In the genomic region with DNA sequence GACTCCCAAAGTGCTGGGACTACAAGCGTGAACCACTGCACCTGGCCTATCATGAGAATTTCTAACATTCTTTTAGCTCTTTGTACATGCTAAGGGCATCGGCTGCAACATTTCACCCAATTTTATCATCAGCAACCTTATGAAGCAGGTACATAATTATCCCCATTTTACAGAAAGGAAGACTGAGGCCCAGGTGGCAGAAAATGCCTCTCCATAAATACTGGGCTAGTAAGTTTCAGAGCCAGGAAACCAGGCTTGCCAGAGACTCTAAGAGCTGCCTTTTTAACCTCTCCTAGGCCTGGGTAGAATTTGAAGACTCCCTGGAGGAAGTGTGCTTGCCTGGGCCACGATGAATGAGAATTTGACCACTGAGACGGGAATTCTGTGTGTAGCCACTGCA, we compare ENCODE assay signal across 20 cellular contexts. TPM values are rescaled to one million over a fixed set of nuclear protein-coding genes. Genes with fewer than 3 reads are reported as not detected.
DNase-seq lines count a peak whose midpoint lies in the region; ATAC-seq, FAIRE-seq and TF ChIP-seq lines count a peak whose summit lies in the region.
"Had no signal": no experiment of that assay in that cellular context is flagged by ENCODE, and none has a peak within 500 bp of the region (broad histone marks: within the 10 kb centered on the region; RNA-seq: fewer than 3 reads in every experiment).

No MANE protein-coding gene starts in this region.

- POLR2A ChIA-PET in activated CD4-positive, alpha-beta T cell treated with anti-CD3 and anti-CD28 coated beads for 36 hours (lab: Charles Lee) = interaction anchor here (0.6 kb wide), 1 partner anchor 127 kb away, joined by 3 read pairs; no protein-coding TSS in a partner anchor
- POLR2A ChIA-PET in K562 (lab: Yijun Ruan, JAX) = no interaction called here

- peaks cover 41% of the 10 kb centered on the region; the same call in 2 of the 3 replicates for H3K36me3 ChIP-seq in K562 (ENCODE audit: control insufficient read depth, insufficient read depth, low read length)
- peaks cover 25% of the 10 kb centered on the region for H3K36me3 ChIP-seq in osteoblast (ENCODE audit: insufficient read depth, low read length)

- H3K4me3 ChIP-seq in K562 = no peak overlapping the region
- H3K4me3 ChIP-seq in osteoblast (ENCODE audit: insufficient read depth, low read length) = no peak overlapping the region
- H3K4me3 ChIP-seq: ascending aorta, hepatocyte, sigmoid colon had no signal

- no peak for FAIRE-seq in K562 (lab: Jason Lieb, UNC)

- H3K4me2 ChIP-seq in K562 (ENCODE audit: insufficient read depth, low read length) (no peak overlapping the region), osteoblast (ENCODE audit: insufficient read depth, low read length) (peak overlapping the region; percentile 71)
- H3K4me2 ChIP-seq: hepatocyte had no signal

- TF ChIP-seq POLR2A in K562 (conservative IDR thresholded peaks at IDR 0.05) = no peak

- H3K36me3 Mint-ChIP-seq in activated CD4-positive, alpha-beta T cell treated with anti-CD3 and anti-CD28 coated beads, Interleukin-2, amount 10 ng/mL, durations not matched to agents 24 days and 14 days (ENCODE audit: low read depth) = peaks cover 6% of the 10 kb centered on the region
- peaks cover 1% of the 10 kb centered on the region for H3K36me3 Mint-ChIP-seq in activated CD4-positive, alpha-beta T cell treated with anti-CD3 and anti-CD28 coated beads for 36 hours (ENCODE audit: low read depth)

- H3K79me2 ChIP-seq in K562 (ENCODE audit: control insufficient read depth, insufficient read depth, low read length) = peaks cover 18% of the 10 kb centered on the region
- H3K79me2 ChIP-seq in osteoblast (ENCODE audit: insufficient read depth, low read length) = peaks cover 30% of the 10 kb centered on the region

- no TSS peak for BruUV-seq in K562 (replicated peaks; lab: Mats Ljungman, UMichigan)

- no peaks in the 10 kb centered on the region for H3K9me3 Mint-ChIP-seq in activated CD4-positive, alpha-beta T cell treated with anti-CD3 and anti-CD28 coated beads, Interleukin-2, amount 10 ng/mL, durations not matched to agents 24 days and 14 days
- no peaks in the 10 kb centered on the region for H3K9me3 Mint-ChIP-seq in activated CD4-positive, alpha-beta T cell treated with anti-CD3 and anti-CD28 coated beads for 36 hours (ENCODE audit: low read depth)
- H3K9me3 Mint-ChIP-seq: mesothelial cell of epicardium had no signal

- H3K4me3 Mint-ChIP-seq in activated CD4-positive, alpha-beta T cell treated with anti-CD3 and anti-CD28 coated beads, Interleukin-2, amount 10 ng/mL, durations not matched to agents 24 days and 14 days = peak overlapping the region; percentile 4
- H3K4me3 Mint-ChIP-seq in activated CD4-positive, alpha-beta T cell treated with anti-CD3 and anti-CD28 coated beads for 36 hours = no peak overlapping the region

- 92% methylated on average over 4 of the region's 4 CpGs for WGBS in K562 (ENCODE audit: insufficient coverage, low coverage, missing lambda C conversion rate)

- H3K27ac ChIP-seq in K562 (ENCODE audit: extremely low read depth, low read depth, low read length) = no peak overlapping the region
- no peak overlapping the region for H3K27ac ChIP-seq in osteoblast (ENCODE audit: low read depth, low read length)
- H3K27ac ChIP-seq: ascending aorta, hepatocyte, sigmoid colon had no signal

- TF ChIP-seq EP300 in K562 (IDR thresholded peaks at IDR 0.05; ENCODE audit: low read length) = no peak

- H3K27me3 Mint-ChIP-seq in activated CD4-positive, alpha-beta T cell treated with anti-CD3 and anti-CD28 coated beads, Interleukin-2, amount 10 ng/mL, durations not matched to agents 24 days and 14 days = no peaks in the 10 kb centered on the region
- no peaks in the 10 kb centered on the region for H3K27me3 Mint-ChIP-seq in activated CD4-positive, alpha-beta T cell treated with anti-CD3 and anti-CD28 coated beads for 36 hours

- H4K20me1 ChIP-seq in K562 (replicated peaks; ENCODE audit: control insufficient read depth, insufficient read depth, low read length) = no peaks in the 10 kb centered on the region
- H4K20me1 ChIP-seq in osteoblast (ENCODE audit: insufficient read depth, low read length) = no peaks in the 10 kb centered on the region

- H2AFZ ChIP-seq in K562 (ENCODE audit: low read depth, low read length) = no peak overlapping the region
- no peak overlapping the region for H2AFZ ChIP-seq in osteoblast (ENCODE audit: low read length)
- H2AFZ ChIP-seq: hepatocyte had no signal

- DNase-seq in activated CD4-positive, alpha-beta T cell treated with anti-CD3 and anti-CD28 coated beads, Interleukin-2, amount 10 ng/mL, durations not matched to agents 24 days and 14 days = no peak
- no peak for DNase-seq in activated CD4-positive, alpha-beta T cell treated with anti-CD3 and anti-CD28 coated beads for 36 hours
- DNase-seq in K562 (ENCODE audit: extremely low read depth in 1 of 4, low spot score in 3 of 4) (no peak), osteoblast (ENCODE audit: insufficient read length, low spot score, missing footprints) (peak; percentile 49), NCI-H446 treated with DMSO at 0.1 percent for 48 hours (lab: John Stamatoyannopoulos, UW) (no peak), NCI-H226 (no peak)
- DNase-seq: ACHN; activated CD4-positive, alpha-beta T cell treated with anti-CD3 and anti-CD28 coated beads for 1 hour; DMS79 treated with DMSO at 0.1 percent for 48 hours; GOT3; MV-4-11; NCI-H2029; NCI-H510A treated with DMSO at 0.1 percent for 48 hours; sigmoid colon; stimulated activated CD4-positive, alpha-beta T cell treated with anti-CD3 and anti-CD28 coated beads, Interleukin-1b, Interleukin-23, amount 100 ng/mL, for 48 hours; T1000 had no signal

- H3K9me1 ChIP-seq in K562 (ENCODE audit: control insufficient read depth, insufficient read depth, low read length) = no peaks in the 10 kb centered on the region

- H3K4me1 Mint-ChIP-seq in activated CD4-positive, alpha-beta T cell treated with anti-CD3 and anti-CD28 coated beads, Interleukin-2, amount 10 ng/mL, durations not matched to agents 24 days and 14 days = peaks cover 17% of the 10 kb centered on the region
- H3K4me1 Mint-ChIP-seq in activated CD4-positive, alpha-beta T cell treated with anti-CD3 and anti-CD28 coated beads for 36 hours = peaks cover 8% of the 10 kb centered on the region

- TF ChIP-seq RAD21 in K562 (CRISPR knock-in tag; conservative IDR thresholded peaks at IDR 0.05 in 1 of 2, IDR thresholded peaks at IDR 0.05 in 1 of 2) = no peak

- no peak for ATAC-seq in activated CD4-positive, alpha-beta T cell treated with anti-CD3 and anti-CD28 coated beads for 36 hours
- no peak for ATAC-seq in K562

- H3K9me3 ChIP-seq in K562 (replicated peaks; ENCODE audit: control insufficient read depth, insufficient read depth, low read depth, low read length) (no peaks in the 10 kb centered on the region), osteoblast (ENCODE audit: low read depth, low read length) (no peaks in the 10 kb centered on the region)
- H3K9me3 ChIP-seq: ascending aorta, sigmoid colon had no signal

- in situ Hi-C loops in K562 (cut with MboI) = no loop called here

- no peak overlapping the region for H3K27ac Mint-ChIP-seq in activated CD4-positive, alpha-beta T cell treated with anti-CD3 and anti-CD28 coated beads, Interleukin-2, amount 10 ng/mL, durations not matched to agents 24 days and 14 days
- H3K27ac Mint-ChIP-seq in activated CD4-positive, alpha-beta T cell treated with anti-CD3 and anti-CD28 coated beads for 36 hours = no peak overlapping the region

- H3K27me3 ChIP-seq in K562 (ENCODE audit: control insufficient read depth in 2 of 2, insufficient read depth in 2 of 2, low read length in 2 of 2) (no peaks in the 10 kb centered on the region), osteoblast (ENCODE audit: insufficient read depth, low read length) (no peaks in the 10 kb centered on the region)
- H3K27me3 ChIP-seq: ascending aorta, hepatocyte, sigmoid colon had no signal

- TF ChIP-seq CTCF in K562 (IDR thresholded peaks at IDR 0.05 in 2 of 3, conservative IDR thresholded peaks at IDR 0.05 in 1 of 3; ENCODE audit: insufficient read depth in 2 of 3, low read depth in 1 of 3, low read length in 3 of 3) = no peak
- no peak for TF ChIP-seq CTCF in osteoblast (IDR thresholded peaks at IDR 0.05; ENCODE audit: extremely low read depth, low read depth, low read length)

- intact Hi-C loops in activated CD4-positive, alpha-beta T cell treated with anti-CD3 and anti-CD28 coated beads, Interleukin-2, amount 10 ng/mL, durations not matched to agents 24 days and 14 days (cut with micrococcal nuclease) = no loop called here
- intact Hi-C loops in activated CD4-positive, alpha-beta T cell treated with anti-CD3 and anti-CD28 coated beads for 36 hours (cut with DNase I, micrococcal nuclease) = no loop called here
- intact Hi-C loops in K562 (cut with micrococcal nuclease) = no loop called here

- H3K4me1 ChIP-seq in K562 (replicated peaks in 1 of 2; ENCODE audit: control insufficient read depth in 2 of 2, insufficient read depth in 2 of 2, low read length in 2 of 2) = peaks cover 10 to 42% of the 10 kb centered on the region in 2 experiments
- peaks cover 5% of the 10 kb centered on the region for H3K4me1 ChIP-seq in osteoblast (ENCODE audit: insufficient read depth, low read length)

- CTCF ChIA-PET in activated CD4-positive, alpha-beta T cell treated with anti-CD3 and anti-CD28 coated beads for 36 hours (lab: Charles Lee) = interaction anchor here (0.6 to 0.7 kb wide), 2 partner anchors 33 to 36 kb away, joined by 3 read pairs; no protein-coding TSS in a partner anchor
- CTCF ChIA-PET in K562 (lab: Yijun Ruan, JAX; ENCODE audit: low intra/inter-chr PET ratio) = no interaction called here

- H3K9ac ChIP-seq in K562 (ENCODE audit: insufficient read depth in 1 of 2, low read depth in 2 of 2, low read length in 2 of 2) = peak overlapping the region in 1 of 2 experiments; percentile 74; a peak in 1 of 4 replicates

RNA-seq across cellular contexts. Expression of gene ERCC2, which starts 2.2 kb away (rescaled TPM):
- 30.9 and 33.6 TPM in 2 replicates for total RNA-seq in activated CD4-positive, alpha-beta T cell treated with anti-CD3 and anti-CD28 coated beads, Interleukin-2, amount 10 ng/mL, durations not matched to agents 24 days and 14 days
- 10 to 100 TPM; 27.5 to 30.4 TPM for total RNA-seq in activated CD4-positive, alpha-beta T cell treated with anti-CD3 and anti-CD28 coated beads for 36 hours
- 133 and 285 TPM in 2 replicates for total RNA-seq in K562 (2011; cell fraction: chromatin; rRNA removed; ENCODE audit: low replicate concordance)
- total RNA-seq in K562 (2011; cell fraction: nucleolus; rRNA removed) = 121 and 134 TPM in 2 replicates
- total RNA-seq in K562 (2011; cell fraction: nucleoplasm; rRNA removed) = 92.9 and 95.2 TPM in 2 replicates
- total RNA-seq in K562 (2014; rRNA removed) (26.4 and 29.8 TPM in 2 replicates), K562 (2014; rRNA removed; fragmentation: Illumina TruSeq; extraction: Trizol) (12.0 and 15.0 TPM in 2 replicates), K562 (2015; rRNA removed; fragmentation: Illumina TruSeq; extraction: Trizol) (12.9 and 13.9 TPM in 2 replicates), K562 (2021) (55.9 and 57.7 TPM in 2 replicates), osteoblast (47.4 and 52.5 TPM in 2 replicates)
- polyA plus RNA-seq in K562 (2011; rRNA removed) (23.4 and 52.4 TPM in 2 replicates), K562 (2014; fragmentation: Illumina TruSeq; extraction: Trizol) (28.5 and 32.7 TPM in 2 replicates), K562 (2014; fragmentation: Nextera tagmentation; extraction: Ambion mirVana) (1 to 10 TPM; 2.2 to 2.4 TPM), K562 (2014; rRNA removed) (31.1 and 31.6 TPM in 2 replicates)
- 23.5 and 48.2 TPM in 2 replicates for polyA plus RNA-seq in K562 (2011; cell fraction: cytosol; rRNA removed)
- polyA plus RNA-seq in K562 (2011; cell fraction: nucleus; rRNA removed) = 142 and 172 TPM in 2 replicates
- 37.7 and 45.1 TPM in 2 replicates for polyA plus RNA-seq in K562 (2012)
- 51.5 and 54.5 TPM in 2 replicates for polyA minus RNA-seq in K562 (2011; rRNA and poly(A)+ RNA removed)
- polyA minus RNA-seq in K562 (2011; cell fraction: cytosol; rRNA and poly(A)+ RNA removed) = 26.8 and 33.6 TPM in 2 replicates
- 37.0 and 57.0 TPM in 2 replicates for polyA minus RNA-seq in K562 (2011; cell fraction: nucleus; rRNA and poly(A)+ RNA removed)

RNA-seq across cellular contexts. Expression of gene KLC3, which starts 27.6 kb away (rescaled TPM):
- total RNA-seq in activated CD4-positive, alpha-beta T cell treated with anti-CD3 and anti-CD28 coated beads, Interleukin-2, amount 10 ng/mL, durations not matched to agents 24 days and 14 days = not detected in 2 replicates
- under 1 TPM; 0.11 to 0.14 TPM for total RNA-seq in activated CD4-positive, alpha-beta T cell treated with anti-CD3 and anti-CD28 coated beads for 36 hours
- total RNA-seq in K562 (2011; cell fraction: chromatin; rRNA removed; ENCODE audit: low replicate concordance) = 0.86 and 1.9 TPM in 2 replicates
- 1.3 and 1.6 TPM in 2 replicates for total RNA-seq in K562 (2011; cell fraction: nucleolus; rRNA removed)
- 1.5 and 1.6 TPM in 2 replicates for total RNA-seq in K562 (2011; cell fraction: nucleoplasm; rRNA removed)
- 1.2 and 1.3 TPM in 2 replicates for total RNA-seq in K562 (2014; rRNA removed)
- total RNA-seq in K562 (2014; rRNA removed; fragmentation: Illumina TruSeq; extraction: Trizol) = 0.22 TPM in 1 of 2 replicates, not detected in the other
- 0.19 TPM in 1 of 2 replicates, not detected in the other for total RNA-seq in K562 (2015; rRNA removed; fragmentation: Illumina TruSeq; extraction: Trizol)
- 0.56 and 0.71 TPM in 2 replicates for total RNA-seq in K562 (2021)
- polyA plus RNA-seq in K562 (2011; rRNA removed) = 0.60 and 0.95 TPM in 2 replicates
- polyA plus RNA-seq in K562 (2011; cell fraction: cytosol; rRNA removed) = 0.80 and 1.6 TPM in 2 replicates
- 1.0 and 2.1 TPM in 2 replicates for polyA plus RNA-seq in K562 (2011; cell fraction: nucleus; rRNA removed)
- 0.55 and 0.86 TPM in 2 replicates for polyA plus RNA-seq in K562 (2012)
- 0.21 and 0.43 TPM in 2 replicates for polyA plus RNA-seq in K562 (2014; fragmentation: Illumina TruSeq; extraction: Trizol)
- polyA plus RNA-seq in K562 (2014; fragmentation: Nextera tagmentation; extraction: Ambion mirVana) = under 1 TPM in 1 of 2 experiments, not detected in 1; 0.03 TPM
- 0.58 and 0.90 TPM in 2 replicates for polyA plus RNA-seq in K562 (2014; rRNA removed)
- 0.15 and 0.35 TPM in 2 replicates for polyA minus RNA-seq in K562 (2011; rRNA and poly(A)+ RNA removed)
- 1.0 TPM in 1 of 2 replicates, not detected in the other for polyA minus RNA-seq in K562 (2011; cell fraction: cytosol; rRNA and poly(A)+ RNA removed)
- polyA minus RNA-seq in K562 (2011; cell fraction: nucleus; rRNA and poly(A)+ RNA removed) = 0.22 TPM in 1 of 2 replicates, not detected in the other
- 0.29 and 0.72 TPM in 2 replicates for total RNA-seq in osteoblast
- total RNA-seq: ascending aorta, osteocyte, sigmoid colon had no signal

RNA-seq across cellular contexts. Expression of gene PPP1R13L, which starts 36.7 kb away (rescaled TPM):
- 12.7 and 13.4 TPM in 2 replicates for total RNA-seq in activated CD4-positive, alpha-beta T cell treated with anti-CD3 and anti-CD28 coated beads, Interleukin-2, amount 10 ng/mL, durations not matched to agents 24 days and 14 days
- total RNA-seq in activated CD4-positive, alpha-beta T cell treated with anti-CD3 and anti-CD28 coated beads for 36 hours = 10 to 100 TPM; 15.2 to 17.8 TPM
- total RNA-seq in K562 (2011; cell fraction: chromatin; rRNA removed; ENCODE audit: low replicate concordance) = 13.7 and 25.0 TPM in 2 replicates
- total RNA-seq in K562 (2011; cell fraction: nucleolus; rRNA removed) = 14.5 and 17.6 TPM in 2 replicates
- 15.8 and 21.6 TPM in 2 replicates for total RNA-seq in K562 (2011; cell fraction: nucleoplasm; rRNA removed)
- total RNA-seq in K562 (2014; rRNA removed) (2.3 TPM in 2 replicates), K562 (2014; rRNA removed; fragmentation: Illumina TruSeq; extraction: Trizol) (0.84 and 1.0 TPM in 2 replicates), K562 (2015; rRNA removed; fragmentation: Illumina TruSeq; extraction: Trizol) (0.83 and 0.94 TPM in 2 replicates), K562 (2021) (4.5 and 6.7 TPM in 2 replicates), osteoblast (6.9 and 8.5 TPM in 2 replicates)
- polyA plus RNA-seq in K562 (2011; rRNA removed) (2.0 and 6.6 TPM in 2 replicates), K562 (2014; fragmentation: Illumina TruSeq; extraction: Trizol) (2.7 and 3.6 TPM in 2 replicates), K562 (2014; fragmentation: Nextera tagmentation; extraction: Ambion mirVana) (under 1 TPM; 0.32 to 0.82 TPM), K562 (2014; rRNA removed) (1.7 and 3.7 TPM in 2 replicates)
- 2.6 and 3.5 TPM in 2 replicates for polyA plus RNA-seq in K562 (2011; cell fraction: cytosol; rRNA removed)
- 16.5 and 21.1 TPM in 2 replicates for polyA plus RNA-seq in K562 (2011; cell fraction: nucleus; rRNA removed)
- polyA plus RNA-seq in K562 (2012) = 7.4 and 23.3 TPM in 2 replicates
- polyA minus RNA-seq in K562 (2011; rRNA and poly(A)+ RNA removed) = 1.6 and 2.6 TPM in 2 replicates
- 2.4 and 7.6 TPM in 2 replicates for polyA minus RNA-seq in K562 (2011; cell fraction: cytosol; rRNA and poly(A)+ RNA removed)
- 3.1 and 6.1 TPM in 2 replicates for polyA minus RNA-seq in K562 (2011; cell fraction: nucleus; rRNA and poly(A)+ RNA removed)

RNA-seq across cellular contexts. Expression of gene POLR1G, which starts 38.3 kb away (rescaled TPM):
- total RNA-seq in activated CD4-positive, alpha-beta T cell treated with anti-CD3 and anti-CD28 coated beads, Interleukin-2, amount 10 ng/mL, durations not matched to agents 24 days and 14 days = 25.3 and 26.5 TPM in 2 replicates
- total RNA-seq in activated CD4-positive, alpha-beta T cell treated with anti-CD3 and anti-CD28 coated beads for 36 hours = 10 to 100 TPM; 15.8 to 18.4 TPM
- total RNA-seq in K562 (2011; cell fraction: chromatin; rRNA removed; ENCODE audit: low replicate concordance) = 7.5 and 14.6 TPM in 2 replicates
- 11.1 and 14.3 TPM in 2 replicates for total RNA-seq in K562 (2011; cell fraction: nucleolus; rRNA removed)
- total RNA-seq in K562 (2011; cell fraction: nucleoplasm; rRNA removed) = 9.8 and 10.3 TPM in 2 replicates
- total RNA-seq in K562 (2014; rRNA removed) (36.6 and 50.6 TPM in 2 replicates), K562 (2014; rRNA removed; fragmentation: Illumina TruSeq; extraction: Trizol) (19.7 and 22.7 TPM in 2 replicates), K562 (2015; rRNA removed; fragmentation: Illumina TruSeq; extraction: Trizol) (50.1 and 51.0 TPM in 2 replicates), K562 (2021) (27.4 and 32.1 TPM in 2 replicates), osteoblast (10.5 and 10.6 TPM in 2 replicates)
- polyA plus RNA-seq in K562 (2011; rRNA removed) (8.5 and 9.7 TPM in 2 replicates), K562 (2014; fragmentation: Illumina TruSeq; extraction: Trizol) (32.6 and 37.4 TPM in 2 replicates), K562 (2014; fragmentation: Nextera tagmentation; extraction: Ambion mirVana) (1 to 10 TPM; 3.0 to 6.4 TPM), K562 (2014; rRNA removed) (29.2 and 31.7 TPM in 2 replicates)
- polyA plus RNA-seq in K562 (2011; cell fraction: cytosol; rRNA removed) = 11.0 and 17.1 TPM in 2 replicates
- 3.6 and 6.6 TPM in 2 replicates for polyA plus RNA-seq in K562 (2011; cell fraction: nucleus; rRNA removed)
- polyA plus RNA-seq in K562 (2012) = 5.1 and 14.9 TPM in 2 replicates
- polyA minus RNA-seq in K562 (2011; rRNA and poly(A)+ RNA removed) = 4.5 and 4.9 TPM in 2 replicates
- 12.2 and 12.9 TPM in 2 replicates for polyA minus RNA-seq in K562 (2011; cell fraction: cytosol; rRNA and poly(A)+ RNA removed)
- polyA minus RNA-seq in K562 (2011; cell fraction: nucleus; rRNA and poly(A)+ RNA removed) = 3.0 and 3.8 TPM in 2 replicates

RNA-seq across cellular contexts. Expression of gene CKM, which starts 45.5 kb away (rescaled TPM):
- not detected in 2 replicates for total RNA-seq in activated CD4-positive, alpha-beta T cell treated with anti-CD3 and anti-CD28 coated beads, Interleukin-2, amount 10 ng/mL, durations not matched to agents 24 days and 14 days
- total RNA-seq in activated CD4-positive, alpha-beta T cell treated with anti-CD3 and anti-CD28 coated beads for 36 hours = not detected
- total RNA-seq in K562 (2011; cell fraction: chromatin; rRNA removed; ENCODE audit: low replicate concordance) = not detected in 2 replicates
- not detected in 2 replicates for total RNA-seq in K562 (2011; cell fraction: nucleolus; rRNA removed)
- total RNA-seq in K562 (2011; cell fraction: nucleoplasm; rRNA removed) = not detected in 2 replicates
- total RNA-seq in K562 (2014; rRNA removed) = not detected in 2 replicates
- total RNA-seq in K562 (2014; rRNA removed; fragmentation: Illumina TruSeq; extraction: Trizol) = not detected in 2 replicates
- 0.14 and 0.15 TPM in 2 replicates for total RNA-seq in K562 (2015; rRNA removed; fragmentation: Illumina TruSeq; extraction: Trizol)
- 0.09 and 0.11 TPM in 2 replicates for total RNA-seq in K562 (2021)
- 0.47 TPM in 1 of 2 replicates, not detected in the other for polyA plus RNA-seq in K562 (2011; rRNA removed)
- polyA plus RNA-seq in K562 (2011; cell fraction: cytosol; rRNA removed) = 0.22 and 0.62 TPM in 2 replicates
- 0.10 and 0.70 TPM in 2 replicates for polyA plus RNA-seq in K562 (2011; cell fraction: nucleus; rRNA removed)
- polyA plus RNA-seq in K562 (2012) = 0.13 and 0.30 TPM in 2 replicates
- not detected in 2 replicates for polyA plus RNA-seq in K562 (2014; fragmentation: Illumina TruSeq; extraction: Trizol)
- under 1 TPM; 0.06 TPM for polyA plus RNA-seq in K562 (2014; fragmentation: Nextera tagmentation; extraction: Ambion mirVana)
- 0.08 and 0.17 TPM in 2 replicates for polyA plus RNA-seq in K562 (2014; rRNA removed)
- polyA minus RNA-seq in K562 (2011; rRNA and poly(A)+ RNA removed) = 0.18 TPM in 1 of 2 replicates, not detected in the other
- not detected in 2 replicates for polyA minus RNA-seq in K562 (2011; cell fraction: cytosol; rRNA and poly(A)+ RNA removed)
- polyA minus RNA-seq in K562 (2011; cell fraction: nucleus; rRNA and poly(A)+ RNA removed) = 0.33 TPM in 1 of 2 replicates, not detected in the other
- under 0.01 and 0.36 TPM in 2 replicates for total RNA-seq in osteoblast
- total RNA-seq: ascending aorta, mesothelial cell of epicardium, osteocyte had no signal
